ENCODE assay signal across 14 cellular contexts in the genomic region with DNA sequence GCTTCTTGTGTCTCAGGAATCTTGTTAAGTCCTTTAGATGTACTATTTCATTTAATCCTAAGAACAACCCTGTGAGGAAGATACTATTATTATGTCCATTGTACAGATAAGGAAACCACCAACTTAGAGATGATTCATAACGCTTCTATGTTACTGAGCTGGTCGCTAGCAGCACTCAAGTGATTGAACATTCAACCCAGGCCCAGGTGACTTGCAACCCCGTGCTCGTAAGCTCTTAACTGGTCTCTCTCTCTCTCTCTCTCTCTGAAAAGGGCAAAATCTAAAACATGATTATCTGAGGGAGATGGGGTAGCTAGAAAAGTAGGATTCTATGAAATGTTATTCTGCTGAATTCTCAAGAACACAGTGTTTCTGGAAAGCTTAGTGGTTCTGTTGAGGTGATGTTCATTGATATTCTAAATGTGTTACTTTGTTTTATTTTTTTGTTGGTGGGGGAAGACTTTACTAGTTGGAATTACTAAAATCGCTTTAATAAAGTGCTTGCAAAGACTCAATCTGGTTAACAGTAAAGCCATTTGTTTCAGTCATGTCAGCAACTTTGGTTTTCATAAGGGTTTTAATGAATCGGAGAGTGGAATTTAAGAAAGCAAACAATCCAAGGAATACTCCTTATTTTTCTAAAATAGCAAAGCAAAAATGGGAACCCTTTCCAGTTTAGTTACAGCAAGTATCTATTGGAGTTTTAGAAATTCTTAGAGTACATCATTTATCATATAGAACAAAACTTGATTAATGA.
A peak's percentile ranks its signal among the peaks of the same experiment; 100 is the strongest.
DNase-seq lines count a peak whose midpoint lies in the region; ATAC-seq lines count a peak whose summit lies in the region.
"Had no signal": no experiment of that assay in that cellular context is flagged by ENCODE, and none has a peak within 500 bp of the region (broad histone marks: within the 10 kb centered on the region; RNA-seq: fewer than 3 reads in every experiment).

No MANE protein-coding gene starts in this region.

- H3K36me3 Mint-ChIP-seq in activated T-helper 17 cell treated with anti-CD3 and anti-CD28 coated beads, Interleukin-2, amount 50 U/mL, for 72 hours (ENCODE audit: low read depth): peaks cover 5% of the 10 kb centered on the region

- H3K79me2 ChIP-seq in Karpas-422 (ENCODE audit: low read length): no peaks in the 10 kb centered on the region

- peak overlapping the region; percentile 83 for H3K4me3 Mint-ChIP-seq in activated T-helper 17 cell treated with anti-CD3 and anti-CD28 coated beads, Interleukin-2, amount 50 U/mL, for 72 hours
- H3K4me3 Mint-ChIP-seq: activated naive CD4-positive, alpha-beta T cell treated with anti-CD3 and anti-CD28 coated beads, Interleukin-2, amount 50 U/mL, for 24 hours; CD4-positive, alpha-beta T cell had no signal

- H3K4me1 ChIP-seq in Karpas-422 (ENCODE audit: low read length): no peaks in the 10 kb centered on the region

- no peaks in the 10 kb centered on the region for H3K27me3 ChIP-seq in Karpas-422 (ENCODE audit: low read length)
- H3K27me3 ChIP-seq: MG63 had no signal

- no peaks in the 10 kb centered on the region for H3K36me3 ChIP-seq in Karpas-422 (ENCODE audit: insufficient read depth, low read length)
- H3K36me3 ChIP-seq: MG63 had no signal

- H4K20me1 ChIP-seq in Karpas-422 (ENCODE audit: insufficient read depth, low read depth, low read length): no peaks in the 10 kb centered on the region

- no peaks in the 10 kb centered on the region for H3K9me2 ChIP-seq in Karpas-422 (replicated peaks; ENCODE audit: insufficient read depth, low read length)

- H3K4me1 Mint-ChIP-seq in activated T-helper 17 cell treated with anti-CD3 and anti-CD28 coated beads, Interleukin-2, amount 50 U/mL, for 72 hours: peaks cover 52% of the 10 kb centered on the region

- H3K9me3 Mint-ChIP-seq in activated T-helper 17 cell treated with anti-CD3 and anti-CD28 coated beads, Interleukin-2, amount 50 U/mL, for 72 hours: no peaks in the 10 kb centered on the region
- H3K9me3 Mint-ChIP-seq: activated naive CD4-positive, alpha-beta T cell treated with anti-CD3 and anti-CD28 coated beads, Interleukin-2, amount 50 U/mL, for 24 hours; CD4-positive, alpha-beta T cell had no signal

- no peak overlapping the region for H2AFZ ChIP-seq in Karpas-422 (ENCODE audit: low read length)

- no peaks in the 10 kb centered on the region for H3K27me3 Mint-ChIP-seq in activated T-helper 17 cell treated with anti-CD3 and anti-CD28 coated beads, Interleukin-2, amount 50 U/mL, for 72 hours
- H3K27me3 Mint-ChIP-seq: activated naive CD4-positive, alpha-beta T cell treated with anti-CD3 and anti-CD28 coated beads, Interleukin-2, amount 50 U/mL, for 24 hours; CD4-positive, alpha-beta T cell had no signal

- no peak overlapping the region for H3K27ac ChIP-seq in Karpas-422 (ENCODE audit: low read length)

- no peak for DNase-seq in KG1 (lab: John Stamatoyannopoulos, UW)
- no peak for DNase-seq in stimulated activated CD4-positive, alpha-beta T cell treated with anti-CD3 and anti-CD28 coated beads, Interleukin-1b, Interleukin-23, amount 100 ng/mL, for 48 hours
- no peak for DNase-seq in activated naive CD4-positive, alpha-beta T cell treated with anti-CD3 and anti-CD28 coated beads, Interleukin-2, amount 50 U/mL, for 16 hours
- no peak for DNase-seq in Karpas-422
- DNase-seq: activated CD4-positive, alpha-beta T cell treated with anti-CD3 and anti-CD28 coated beads for 1 hour; CD4-positive, alpha-beta T cell; MG63; NCI-H446; stimulated activated CD4-positive, alpha-beta T cell treated with anti-CD3 and anti-CD28 coated beads, Interleukin-4, amount 100 ng/mL, for 1 hour had no signal

- no peak overlapping the region for H3K4me3 ChIP-seq in Karpas-422 (ENCODE audit: low read length)
- H3K4me3 ChIP-seq: MG63 had no signal

- H3K27ac Mint-ChIP-seq in activated T-helper 17 cell treated with anti-CD3 and anti-CD28 coated beads, Interleukin-2, amount 50 U/mL, for 72 hours: peak overlapping the region; percentile 85
- H3K27ac Mint-ChIP-seq: activated naive CD4-positive, alpha-beta T cell treated with anti-CD3 and anti-CD28 coated beads, Interleukin-2, amount 50 U/mL, for 24 hours; CD4-positive, alpha-beta T cell had no signal

- no peaks in the 10 kb centered on the region for H3K9me3 ChIP-seq in Karpas-422 (ENCODE audit: low read length)
- H3K9me3 ChIP-seq: MG63 had no signal

- no peak overlapping the region for H3K4me2 ChIP-seq in Karpas-422 (ENCODE audit: low read depth, low read length, poor library complexity, severe bottlenecking)

- ATAC-seq in GM18508 (IDR thresholded peaks at IDR 0.05; ENCODE audit: insufficient read depth, unreplicated experiment) (peak; percentile 39), GM21390 (IDR thresholded peaks at IDR 0.05; ENCODE audit: unreplicated experiment) (peak; percentile 34), HG03108 (IDR thresholded peaks at IDR 0.05; ENCODE audit: unreplicated experiment) (peak; percentile 33)
- ATAC-seq in activated T-helper 17 cell treated with anti-CD3 and anti-CD28 coated beads, Interleukin-2, amount 50 U/mL, for 72 hours (replicated peaks): peak; percentile 99

- H3K9ac ChIP-seq in Karpas-422 (ENCODE audit: low read length): no peak overlapping the region

Comparison
In these comparisons a context has a peak if more than half of its experiments do, and no peak if none do; other contexts are left out.
1. ATAC-seq: peak in every context shown above with its lines; median percentile 99 in activated T-helper 17 cell treated with anti-CD3 and anti-CD28 coated beads, Interleukin-2, amount 50 U/mL, for 72 hours; 39 in GM18508; 34 in GM21390; 33 in HG03108.